In the genomic region with DNA sequence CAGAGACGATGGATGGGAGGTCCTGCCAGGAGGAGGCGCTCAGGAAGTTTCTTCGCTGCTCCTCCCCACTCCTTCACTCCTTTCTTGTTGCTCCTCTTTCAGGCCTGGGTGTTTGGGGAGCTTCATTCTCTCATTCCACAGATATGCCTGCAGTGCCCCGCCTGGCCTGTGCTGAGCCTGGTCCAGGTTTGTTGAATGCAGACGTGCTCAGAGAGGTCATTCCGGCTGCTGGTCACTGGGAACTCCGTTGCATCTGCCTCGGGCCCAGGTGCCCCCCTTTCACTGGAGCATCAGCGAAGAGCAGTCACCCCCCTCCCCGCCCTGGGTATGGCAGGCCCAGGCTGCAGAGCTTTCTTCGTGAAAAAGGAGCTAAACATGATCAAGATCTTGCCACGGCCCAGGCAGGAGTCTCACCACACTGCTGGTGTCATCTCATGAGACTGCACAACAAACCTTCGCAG, we compare ENCODE assay signal across 17 cellular contexts. TPM values are rescaled to one million over a fixed set of nuclear protein-coding genes. Genes with fewer than 3 reads are reported as not detected.
DNase-seq lines count a peak whose midpoint lies in the region; ATAC-seq, FAIRE-seq and TF ChIP-seq lines count a peak whose summit lies in the region.
"Had no signal": no experiment of that assay in that cellular context is flagged by ENCODE, and none has a peak within 500 bp of the region (broad histone marks: within the 10 kb centered on the region; RNA-seq: fewer than 3 reads in every experiment).

No MANE protein-coding gene starts in this region.

- CTCF ChIA-PET in A549 (lab: Yijun Ruan, JAX): interaction anchor here (0.7 to 1.8 kb wide), 7 partner anchors 10 to 176 kb away, joined by 3 to 7 read pairs (median 4); no protein-coding TSS in a partner anchor
- CTCF ChIA-PET in WTC11 (lab: Charles Lee): interaction anchor here (0.6 to 2.2 kb wide), 11 partner anchors 9 to 171 kb away, joined by 3 to 46 read pairs (median 4); a partner anchor contains a TSS
- CTCF ChIA-PET in A673 (lab: Charles Lee): no interaction called here

- H3K27ac ChIP-seq in A549 (no peak overlapping the region), mesendoderm (ENCODE audit: low read depth, low read length) (no peak overlapping the region), A673 (ENCODE audit: low read depth, low read length, poor library complexity, severe bottlenecking) (no peak overlapping the region)
- H3K27ac ChIP-seq: HL-60 had no signal

- intact Hi-C loops in A673 (cut with micrococcal nuclease; ENCODE audit: unreplicated experiment): no loop called here

- H3K4me2 ChIP-seq in A549 (no peak overlapping the region), mesendoderm (ENCODE audit: low read length) (no peak overlapping the region)

- H3K27me3 Mint-ChIP-seq in WTC11 (ENCODE audit: low read depth): peaks cover 18% of the 10 kb centered on the region

- TF ChIP-seq RAD21 in A549 (conservative IDR thresholded peaks at IDR 0.05 in 1 of 2, IDR thresholded peaks at IDR 0.05 in 1 of 2): no peak

- H3K4me3 Mint-ChIP-seq in WTC11: no peak overlapping the region
- H3K4me3 Mint-ChIP-seq: CD14-positive monocyte had no signal

- H4K8ac ChIP-seq in mesendoderm (ENCODE audit: low read depth, low read length): no peak overlapping the region

- no peak overlapping the region for H2AK5ac ChIP-seq in mesendoderm (ENCODE audit: low read length)

- no peak overlapping the region for H3K4ac ChIP-seq in mesendoderm (ENCODE audit: low read depth, low read length)

- H2BK120ac ChIP-seq in mesendoderm (ENCODE audit: low read depth, low read length): no peak overlapping the region

- no peaks in the 10 kb centered on the region for H3K4me1 Mint-ChIP-seq in WTC11

- no peaks in the 10 kb centered on the region for H3K79me2 ChIP-seq in mesendoderm (ENCODE audit: control insufficient read depth, insufficient read depth, low read length)

- H3K27ac Mint-ChIP-seq in WTC11: no peak overlapping the region

- H4K5ac ChIP-seq in mesendoderm (ENCODE audit: low read length): no peak overlapping the region

- FAIRE-seq in A549 (lab: Jason Lieb, UNC): no peak

- TF ChIP-seq POLR2A in A549 (IDR thresholded peaks at IDR 0.05; ENCODE audit: low read length): no peak

- no peak overlapping the region for H3K23ac ChIP-seq in mesendoderm (ENCODE audit: low read length)

- H3K18ac ChIP-seq in mesendoderm (ENCODE audit: low read length): no peak overlapping the region

- TF ChIP-seq CTCF in A549 (IDR thresholded peaks at IDR 0.05) (no peak), WTC11 (IDR thresholded peaks at IDR 0.05) (no peak), A673 (conservative IDR thresholded peaks at IDR 0.05; ENCODE audit: low read depth, low read length) (no peak), omental fat pad (IDR thresholded peaks at IDR 0.05) (no peak)

- H2BK5ac ChIP-seq in mesendoderm (ENCODE audit: low read length): no peak overlapping the region

- POLR2A ChIA-PET in A549 (lab: Yijun Ruan, JAX): interaction anchor here (0.6 kb wide), 2 partner anchors 15 to 128 kb away, joined by 3 read pairs; no protein-coding TSS in a partner anchor
- POLR2A ChIA-PET in WTC11 (lab: Charles Lee): no interaction called here
- POLR2A ChIA-PET in A673 (lab: Charles Lee; ENCODE audit: low non-redundant PET): no interaction called here

- WGBS in A549 (ENCODE audit: missing lambda C conversion rate): 64% methylated on average over 10 of the region's 13 CpGs
- WGBS in mesendoderm (ENCODE audit: extremely low coverage, insufficient coverage, low lambda C conversion rate): no CpG with 5 or more reads among the region's 13 CpGs

- no peaks in the 10 kb centered on the region for H3K36me3 ChIP-seq in H7 (replicated peaks; ENCODE audit: control insufficient read depth, insufficient read depth, low read length)
- H3K36me3 ChIP-seq in mesendoderm (ENCODE audit: control insufficient read depth, insufficient read depth, low read length): no peaks in the 10 kb centered on the region
- no peaks in the 10 kb centered on the region for H3K36me3 ChIP-seq in A673 (ENCODE audit: insufficient read depth, low read length, poor library complexity, severe bottlenecking)

- no peak for TF ChIP-seq EP300 in A549 (IDR thresholded peaks at IDR 0.05)

- H2BK15ac ChIP-seq in mesendoderm (replicated peaks; ENCODE audit: low read depth): no peak overlapping the region

- H3K4me3 ChIP-seq in A549 (no peak overlapping the region), H7 (ENCODE audit: insufficient read depth, low read depth, low read length) (no peak overlapping the region), mesendoderm (ENCODE audit: low read length) (no peak overlapping the region), A673 (ENCODE audit: low read depth, low read length, poor library complexity, severe bottlenecking) (no peak overlapping the region)

- peaks cover 26% of the 10 kb centered on the region for H3K9me3 Mint-ChIP-seq in WTC11

- no peaks in the 10 kb centered on the region for H3K79me1 ChIP-seq in mesendoderm (ENCODE audit: low read length)

- ATAC-seq in A549 (peak; percentile 50 to 70; a peak in 4 of 6 replicates), WTC11 (peak; percentile 93), HG03442 (IDR thresholded peaks at IDR 0.05; ENCODE audit: unreplicated experiment) (no peak), omental fat pad (ENCODE audit: low FRiP score) (no peak)

- H3K27me3 ChIP-seq in H7 (ENCODE audit: control insufficient read depth, insufficient read depth, low read length) (no peaks in the 10 kb centered on the region), mesendoderm (ENCODE audit: insufficient read depth, low read length, poor library complexity) (no peaks in the 10 kb centered on the region), A673 (replicated peaks; ENCODE audit: insufficient read depth, low read depth, low read length, poor library complexity) (no peaks in the 10 kb centered on the region)

- H3K56ac ChIP-seq in mesendoderm (ENCODE audit: low read length): no peak overlapping the region

- H3K9me3 ChIP-seq in A549 (0 out of 3 replicates have a peak, but pooled peaks cover 5% of the 10 kb centered on the region), A673 (ENCODE audit: low read depth, low read length, poor library complexity, severe bottlenecking) (no peaks in the 10 kb centered on the region)

- no TSS peak for BruUV-seq in A673 (replicated peaks; lab: Mats Ljungman, UMichigan)

- no peaks in the 10 kb centered on the region for H3K4me1 ChIP-seq in A549
- H3K4me1 ChIP-seq in mesendoderm (ENCODE audit: control insufficient read depth, low read depth, low read length): no peaks in the 10 kb centered on the region
- no peaks in the 10 kb centered on the region for H3K4me1 ChIP-seq in A673 (ENCODE audit: insufficient read depth, low read length, poor library complexity, severe bottlenecking)

- no peak overlapping the region for H3K9ac ChIP-seq in mesendoderm (ENCODE audit: low read length)

- DNase-seq in A549 (ENCODE audit: low read depth in 1 of 2, low spot score in 1 of 2) (peak in 1 of 2 experiments; percentile 24), H7 (peak; percentile 78), WTC11 (ENCODE audit: low spot score) (peak; percentile 35), mesendoderm (peak; percentile 44), A673 (ENCODE audit: low spot score) (no peak), omental fat pad (ENCODE audit: low spot score) (no peak), A172 (ENCODE audit: low spot score) (no peak)
- DNase-seq: DMS79 treated with DMSO at 0.1 percent for 48 hours, IMR-90, Karpas-422, NCI-H1436, NCI-H1930, NCI-H345, NCI-H524 treated with DMSO at 0.1 percent for 48 hours had no signal

- peaks cover 12% of the 10 kb centered on the region; the same call in 1 of the 2 replicates for H3K36me3 Mint-ChIP-seq in WTC11
- H3K36me3 Mint-ChIP-seq: CD14-positive monocyte had no signal

RNA-seq across cellular contexts. Expression of a gene that starts 15.5 kb away (rescaled TPM):
- 7.1 and 10.5 TPM in 2 replicates for polyA plus RNA-seq in A549 (2011; rRNA removed)
- 21.8 and 29.4 TPM in 2 replicates for polyA plus RNA-seq in A549 (2012; cell fraction: cytosol; rRNA removed)
- polyA plus RNA-seq in A549 (2012; cell fraction: nucleus; rRNA removed): 32.6 and 37.4 TPM in 2 replicates
- polyA plus RNA-seq in A549 (2017; fragmentation: RNase III; extraction: RNeasy Plus Mini Kit Qiagen cat#74134 plus additional on column Dnase treatment): 23.0 to 26.8 TPM (median 25.1 TPM) in 3 replicates
- polyA minus RNA-seq in A549 (2011; rRNA and poly(A)+ RNA removed): 2.4 and 2.8 TPM in 2 replicates
- 42.0 and 45.2 TPM in 2 replicates for total RNA-seq in H7 (2014; rRNA removed; shearing (Covaris generic))
- total RNA-seq in WTC11 (2021): 48.8 to 67.2 TPM (median 54.1 TPM) in 3 replicates
- polyA plus RNA-seq in mesendoderm (2013, experiment 1 of 2): 22.8 TPM
- 22.6 TPM for polyA plus RNA-seq in mesendoderm (2013, experiment 2 of 2)
- total RNA-seq in A673 (2021): 34.7 and 36.6 TPM in 2 replicates
- 10 to 100 TPM; 10.5 to 47.8 (median 14.5) TPM for total RNA-seq in omental fat pad
- total RNA-seq in A172 (2014; rRNA removed; shearing (Covaris generic)): 11.4 and 19.5 TPM in 2 replicates

RNA-seq across cellular contexts. Expression of a gene that starts 27.5 kb away (rescaled TPM):
- polyA plus RNA-seq in A549 (2011; rRNA removed): 15.7 and 18.4 TPM in 2 replicates
- 30.9 and 37.1 TPM in 2 replicates for polyA plus RNA-seq in A549 (2012; cell fraction: cytosol; rRNA removed)
- 49.7 and 50.6 TPM in 2 replicates for polyA plus RNA-seq in A549 (2012; cell fraction: nucleus; rRNA removed)
- polyA plus RNA-seq in A549 (2017; fragmentation: RNase III; extraction: RNeasy Plus Mini Kit Qiagen cat#74134 plus additional on column Dnase treatment): 20.4 to 22.8 TPM (median 22.0 TPM) in 3 replicates
- 32.2 and 42.8 TPM in 2 replicates for polyA minus RNA-seq in A549 (2011; rRNA and poly(A)+ RNA removed)
- 61.0 and 64.6 TPM in 2 replicates for total RNA-seq in H7 (2014; rRNA removed; shearing (Covaris generic))
- total RNA-seq in WTC11 (2021): 51.2 to 59.5 TPM (median 55.3 TPM) in 3 replicates
- 57.8 TPM for polyA plus RNA-seq in mesendoderm (2013, experiment 1 of 2)
- 56.7 TPM for polyA plus RNA-seq in mesendoderm (2013, experiment 2 of 2)
- total RNA-seq in A673 (2021): 46.2 and 49.6 TPM in 2 replicates
- total RNA-seq in omental fat pad: 10 to 100 TPM; 20.0 to 29.1 (median 24.5) TPM
- total RNA-seq in A172 (2014; rRNA removed; shearing (Covaris generic)): 17.9 and 30.0 TPM in 2 replicates

RNA-seq across cellular contexts. Expression of a gene that starts 27.6 kb away (rescaled TPM):
- polyA plus RNA-seq in A549 (2011; rRNA removed): 2,218 and 2,405 TPM in 2 replicates
- polyA plus RNA-seq in A549 (2012; cell fraction: cytosol; rRNA removed): 3,633 and 4,197 TPM in 2 replicates
- polyA plus RNA-seq in A549 (2012; cell fraction: nucleus; rRNA removed): 1,837 and 2,384 TPM in 2 replicates
- polyA plus RNA-seq in A549 (2017; fragmentation: RNase III; extraction: RNeasy Plus Mini Kit Qiagen cat#74134 plus additional on column Dnase treatment): 2,511 to 2,766 TPM (median 2,608 TPM) in 3 replicates
- 1,872 and 2,628 TPM in 2 replicates for polyA minus RNA-seq in A549 (2011; rRNA and poly(A)+ RNA removed)
- total RNA-seq in H7 (2014; rRNA removed; shearing (Covaris generic)): 2,813 and 2,948 TPM in 2 replicates
- total RNA-seq in WTC11 (2021): 2,747 to 3,149 TPM (median 3,142 TPM) in 3 replicates
- polyA plus RNA-seq in mesendoderm (2013, experiment 1 of 2): 2,135 TPM
- 2,151 TPM for polyA plus RNA-seq in mesendoderm (2013, experiment 2 of 2)
- 1,920 and 1,940 TPM in 2 replicates for total RNA-seq in A673 (2021)
- 1,000 to 10,000 TPM; 1,813 to 2,244 (median 1,961) TPM for total RNA-seq in omental fat pad
- total RNA-seq in A172 (2014; rRNA removed; shearing (Covaris generic)): 2,228 and 2,364 TPM in 2 replicates

RNA-seq across cellular contexts. Expression of a gene that starts 35.8 kb away (rescaled TPM):
- polyA plus RNA-seq in A549 (2011; rRNA removed): 47.5 and 63.0 TPM in 2 replicates
- 28.8 and 32.5 TPM in 2 replicates for polyA plus RNA-seq in A549 (2012; cell fraction: cytosol; rRNA removed)
- polyA plus RNA-seq in A549 (2012; cell fraction: nucleus; rRNA removed): 31.7 and 33.8 TPM in 2 replicates
- polyA plus RNA-seq in A549 (2017; fragmentation: RNase III; extraction: RNeasy Plus Mini Kit Qiagen cat#74134 plus additional on column Dnase treatment): 25.3 to 28.6 TPM (median 27.7 TPM) in 3 replicates
- 19.5 and 29.0 TPM in 2 replicates for polyA minus RNA-seq in A549 (2011; rRNA and poly(A)+ RNA removed)
- total RNA-seq in H7 (2014; rRNA removed; shearing (Covaris generic)): 30.6 and 31.8 TPM in 2 replicates
- total RNA-seq in WTC11 (2021): 33.3 to 36.4 TPM (median 35.6 TPM) in 3 replicates
- 20.4 TPM for polyA plus RNA-seq in mesendoderm (2013, experiment 1 of 2)
- polyA plus RNA-seq in mesendoderm (2013, experiment 2 of 2): 20.1 TPM
- total RNA-seq in A673 (2021): 41.6 and 53.3 TPM in 2 replicates
- total RNA-seq in omental fat pad: 10 to 100 TPM; 30.3 to 47.1 (median 41.1) TPM
- total RNA-seq in A172 (2014; rRNA removed; shearing (Covaris generic)): 74.4 and 75.2 TPM in 2 replicates

RNA-seq across cellular contexts. Expression of a gene that starts 35.9 kb away (rescaled TPM):
- polyA plus RNA-seq in A549 (2011; rRNA removed) (15.4 and 25.2 TPM in 2 replicates), A549 (2017; fragmentation: RNase III; extraction: RNeasy Plus Mini Kit Qiagen cat#74134 plus additional on column Dnase treatment) (34.9 to 36.9 TPM (median 35.6 TPM) in 3 replicates)
- 56.1 and 56.8 TPM in 2 replicates for polyA plus RNA-seq in A549 (2012; cell fraction: cytosol; rRNA removed)
- 26.9 and 34.3 TPM in 2 replicates for polyA plus RNA-seq in A549 (2012; cell fraction: nucleus; rRNA removed)
- polyA minus RNA-seq in A549 (2011; rRNA and poly(A)+ RNA removed): 8.1 and 8.4 TPM in 2 replicates
- total RNA-seq in H7 (2014; rRNA removed; shearing (Covaris generic)): 25.8 and 28.1 TPM in 2 replicates
- total RNA-seq in WTC11 (2021) (26.3 to 33.3 TPM (median 28.8 TPM) in 3 replicates), A673 (2021) (35.0 and 42.0 TPM in 2 replicates), omental fat pad (10 to 100 TPM in 3 of 4 donors, 1 to 10 TPM in 1; 8.4 to 25.5 (median 13.4) TPM)
- polyA plus RNA-seq in mesendoderm (2013, experiment 1 of 2): 66.8 TPM
- 69.9 TPM for polyA plus RNA-seq in mesendoderm (2013, experiment 2 of 2)
- total RNA-seq in A172 (2014; rRNA removed; shearing (Covaris generic)): 26.3 and 43.1 TPM in 2 replicates

Comparison
In these comparisons a context has a peak if more than half of its experiments do, and no peak if none do; other contexts are left out.
1. ATAC-seq: peak in A549 (2 of 2) and WTC11 (single experiment); none in HG03442 (single experiment) and omental fat pad (single experiment).
2. DNase-seq: peak in H7 (single experiment), WTC11 (single experiment) and mesendoderm (single experiment); none in A673 (single experiment), omental fat pad (single experiment) and A172 (single experiment).